ENCODE assay signal across 8 cellular contexts in the genomic region with DNA sequence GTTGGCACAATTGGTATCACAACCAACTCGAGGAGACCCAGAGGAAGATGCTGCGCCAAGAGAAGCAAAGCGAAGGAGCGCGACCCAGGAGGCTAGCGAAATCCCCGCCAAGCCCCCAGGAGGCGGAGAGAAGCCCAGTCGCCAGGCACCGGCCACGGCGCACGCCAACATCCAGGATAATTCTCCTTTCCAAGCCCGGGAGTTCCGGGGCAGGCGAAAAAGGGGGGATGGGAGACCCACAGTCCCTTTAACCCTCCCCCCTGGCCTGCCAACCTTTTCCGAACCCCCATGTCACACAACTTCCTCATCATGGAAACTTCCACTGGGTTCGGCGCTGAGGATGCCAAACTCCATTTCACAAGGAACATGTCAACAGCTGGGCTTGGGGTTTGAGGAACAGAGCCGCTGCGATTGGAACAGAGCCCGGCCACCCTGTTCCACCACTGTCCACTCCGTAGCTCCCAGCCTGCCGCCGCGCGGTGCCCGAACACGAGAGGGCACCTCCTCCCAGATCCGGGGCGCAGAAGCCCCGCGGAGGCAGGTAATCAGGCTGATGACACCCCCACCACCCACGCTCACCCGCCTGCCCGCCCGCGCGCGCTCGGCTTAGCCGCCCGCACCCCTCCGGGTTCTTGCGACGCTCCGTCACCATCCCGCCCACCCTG.
DNase-seq lines count a peak whose midpoint lies in the region; ATAC-seq and TF ChIP-seq lines count a peak whose summit lies in the region.

No MANE protein-coding gene starts in this region.

- H3K9ac ChIP-seq in muscle layer of colon (ENCODE audit: low read length): peak overlapping the region; percentile 60

- TF ChIP-seq CTCF in RWPE2 (IDR thresholded peaks at IDR 0.05; ENCODE audit: poor library complexity, severe bottlenecking): no peak
- no peak for TF ChIP-seq CTCF in fibroblast of pulmonary artery (IDR thresholded peaks at IDR 0.05; ENCODE audit: low read length, missing control alignments)

- H3K27me3 ChIP-seq in RWPE2 (ENCODE audit: insufficient read depth, poor library complexity, severe bottlenecking) (no peaks in the 10 kb centered on the region), muscle layer of colon (ENCODE audit: control insufficient read depth in 1 of 2, insufficient read depth in 2 of 2, low read length in 2 of 2) (no peaks in the 10 kb centered on the region)

- ATAC-seq in GM18498 (IDR thresholded peaks at IDR 0.05; ENCODE audit: unreplicated experiment): peak; percentile 9
- peak; percentile 32 for ATAC-seq in RWPE2 (ENCODE audit: low read depth)
- ATAC-seq in GM21825 (IDR thresholded peaks at IDR 0.05; ENCODE audit: unreplicated experiment): no peak
- ATAC-seq in HG03139 (IDR thresholded peaks at IDR 0.05; ENCODE audit: unreplicated experiment): no peak

- peak overlapping the region; percentile 89 for H3K4me3 ChIP-seq in RWPE2 (ENCODE audit: severe bottlenecking)
- peak overlapping the region; percentile 51 for H3K4me3 ChIP-seq in fibroblast of pulmonary artery (replicated peaks; ENCODE audit: low read depth, low read length)
- H3K4me3 ChIP-seq in muscle layer of colon (ENCODE audit: low read depth in 1 of 2, low read length in 2 of 2): peak overlapping the region; percentile 49 to 86

- H3K27ac ChIP-seq in RWPE2 (ENCODE audit: poor library complexity, severe bottlenecking) (peak overlapping the region; percentile 67), muscle layer of colon (ENCODE audit: low read depth, low read length) (peak overlapping the region; percentile 98)

- H3K4me1 ChIP-seq in RWPE2 (ENCODE audit: insufficient read depth, poor library complexity, severe bottlenecking): peaks cover 22% of the 10 kb centered on the region
- peaks cover 43% of the 10 kb centered on the region for H3K4me1 ChIP-seq in muscle layer of colon (ENCODE audit: insufficient read depth, low read length)

- H3K9me3 ChIP-seq in RWPE2 (ENCODE audit: severe bottlenecking): no peaks in the 10 kb centered on the region
- H3K9me3 ChIP-seq in muscle layer of colon (ENCODE audit: low read length): no peaks in the 10 kb centered on the region

- H3K36me3 ChIP-seq in RWPE2 (ENCODE audit: low read depth): no peaks in the 10 kb centered on the region
- no peaks in the 10 kb centered on the region for H3K36me3 ChIP-seq in muscle layer of colon (ENCODE audit: insufficient read depth, low read length)

- peak; percentile 62 for DNase-seq in RWPE2 (ENCODE audit: low spot score)
- peak; percentile 26 for DNase-seq in fibroblast of pulmonary artery (ENCODE audit: low read depth)
- DNase-seq in stimulated activated CD4-positive, alpha-beta T cell treated with anti-CD3 and anti-CD28 coated beads, Interleukin-12 subunit alpha, Interleukin-12 subunit beta, amount 100 ng/mL, for 4 hours: no peak
- no peak for DNase-seq in stimulated activated naive CD4-positive, alpha-beta T cell (lab: John Stamatoyannopoulos, UW)

Comparison
In these comparisons a context has a peak if more than half of its experiments do, and no peak if none do; other contexts are left out.
1. ATAC-seq: peak in GM18498 (single experiment) and RWPE2 (single experiment); none in GM21825 (single experiment) and HG03139 (single experiment).
2. DNase-seq: peak in RWPE2 (single experiment) and fibroblast of pulmonary artery (single experiment); none in stimulated activated CD4-positive, alpha-beta T cell treated with anti-CD3 and anti-CD28 coated beads, Interleukin-12 subunit alpha, Interleukin-12 subunit beta, amount 100 ng/mL, for 4 hours (single experiment) and stimulated activated naive CD4-positive, alpha-beta T cell (0 of 6).
3. Peak in every context shown above with its lines, with median percentiles within 50 percentile points of each other: H3K4me3 ChIP-seq.